ENCODE assay signal across 9 cellular contexts in the genomic region with DNA sequence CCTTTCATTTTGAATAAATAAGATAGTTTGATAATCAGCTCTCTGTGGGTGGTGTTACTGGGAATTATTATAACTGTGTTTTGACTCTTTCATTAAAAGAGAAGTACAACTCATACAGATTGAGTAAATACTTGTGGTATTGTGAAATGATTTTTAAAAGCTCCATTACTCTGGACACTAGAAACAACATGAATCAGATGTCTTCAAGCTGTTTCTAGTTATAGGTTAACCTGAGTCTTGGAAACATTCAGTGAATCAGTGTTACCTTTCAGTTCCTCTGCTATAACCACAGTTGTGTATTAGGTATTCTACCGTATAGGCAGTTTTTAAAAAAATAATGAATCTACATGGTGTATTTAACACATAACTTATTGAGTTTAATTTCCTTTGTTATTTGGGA.
DNase-seq lines count a peak whose midpoint lies in the region; ATAC-seq lines count a peak whose summit lies in the region.
"Had no signal": no experiment of that assay in that cellular context is flagged by ENCODE, and none has a peak within 500 bp of the region (broad histone marks: within the 10 kb centered on the region; RNA-seq: fewer than 3 reads in every experiment).

No MANE protein-coding gene starts in this region.

- ATAC-seq in GM19023 (IDR thresholded peaks at IDR 0.05; ENCODE audit: unreplicated experiment): peak; percentile 79
- ATAC-seq in HG03378 (IDR thresholded peaks at IDR 0.05; ENCODE audit: unreplicated experiment): peak; percentile 93

- peak overlapping the region; percentile 70 for H3K27ac ChIP-seq in epithelial cell of prostate
- H3K27ac ChIP-seq: skin epidermis had no signal

- DNase-seq in AG08395 (ENCODE audit: low spot score) (peak; percentile 45), epithelial cell of prostate (ENCODE audit: low read depth, low spot score) (peak; percentile 51), H4 (ENCODE audit: low spot score) (no peak), nucleus accumbens (lab: John Stamatoyannopoulos, UW) (no peak), NCI-H2081 treated with DMSO at 0.1 percent for 48 hours (lab: John Stamatoyannopoulos, UW) (no peak), COLO668 (lab: John Stamatoyannopoulos, UW; ENCODE audit: unreplicated experiment) (no peak)

Comparison
In these comparisons a context has a peak if more than half of its experiments do, and no peak if none do; other contexts are left out.
1. DNase-seq: peak in AG08395 (single experiment) and epithelial cell of prostate (single experiment); none in H4 (single experiment), nucleus accumbens (0 of 56), NCI-H2081 treated with DMSO at 0.1 percent for 48 hours (single experiment) and COLO668 (single experiment).